38 cellular contexts compared by ENCODE assay signal in the genomic region with DNA sequence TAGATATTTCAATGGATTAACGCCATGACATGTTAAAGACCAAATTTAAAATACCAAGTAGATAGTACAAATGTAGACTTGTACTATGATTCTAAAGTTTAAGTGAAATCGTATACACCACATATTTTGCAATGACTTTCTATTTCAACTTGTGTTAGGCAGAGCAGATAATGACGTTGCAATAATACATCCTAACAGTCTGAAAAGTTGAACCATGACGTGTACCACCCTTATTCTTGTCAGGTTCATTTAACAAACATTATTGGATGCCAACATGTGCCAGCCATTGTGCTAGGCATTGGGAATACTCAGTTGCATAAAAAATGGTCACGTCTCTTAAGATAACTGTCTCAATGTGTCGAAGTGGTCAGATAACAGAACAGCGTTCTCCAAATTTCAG. TPM values are rescaled to one million over a fixed set of nuclear protein-coding genes. Genes with fewer than 3 reads are reported as not detected.
"Had no signal": no experiment of that assay in that cellular context is flagged by ENCODE, and none has a peak within 500 bp of the region (broad histone marks: within the 10 kb centered on the region; RNA-seq: fewer than 3 reads in every experiment).

No MANE protein-coding gene starts in this region.

- H3K4me3 ChIP-seq: MG63 had no signal

- DNase-seq: Kasumi-1, MG63, MM.1S, NCI-H1048, NCI-H1092, NCI-H1092 treated with DMSO at 0.1 percent for 48 hours, NCI-H1105, NCI-H1105 treated with DMSO at 0.1 percent for 48 hours, NCI-H1417, NCI-H1417 treated with DMSO at 0.1 percent for 48 hours, NCI-H1436, NCI-H1436 treated with DMSO at 0.1 percent for 48 hours, NCI-H146, NCI-H1694, NCI-H1694 treated with DMSO at 0.1 percent for 48 hours, NCI-H187, NCI-H187 treated with DMSO at 0.1 percent for 48 hours, NCI-H1930, NCI-H2029, NCI-H2029 treated with DMSO at 0.1 percent for 48 hours, NCI-H2081, NCI-H2107, NCI-H2171, NCI-H2171 treated with DMSO at 0.1 percent for 48 hours, NCI-H2227 treated with DMSO at 0.1 percent for 48 hours, NCI-H226, NCI-H345, NCI-H446, NCI-H446 treated with DMSO at 0.1 percent for 48 hours, NCI-H510A, NCI-H510A treated with DMSO at 0.1 percent for 48 hours, NCI-H524, NCI-H524 treated with DMSO at 0.1 percent for 48 hours, NCI-H526, NCI-H526 treated with DMSO at 0.1 percent for 48 hours had no signal

- H3K9me3 ChIP-seq: MG63 had no signal

- H3K36me3 ChIP-seq: MG63 had no signal

- H3K27me3 ChIP-seq: MG63 had no signal

RNA-seq across cellular contexts. Expression of a gene that starts 50.0 kb away (rescaled TPM):
- total RNA-seq: LHCN-M2, MCF 10A, NCI-H460 had no signal
